ENCODE assay signal across 22 cellular contexts in genomic region chr18:10950080-10950875, GRCh38.
"Had no signal": no experiment of that assay in that cellular context is flagged by ENCODE, and none has a peak within 500 bp of the region (broad histone marks: within the 10 kb centered on the region; RNA-seq: fewer than 3 reads in every experiment).

No MANE protein-coding gene starts in this region.

- H3K27ac ChIP-seq: ovary, tibial artery had no signal

- H3K27ac Mint-ChIP-seq: activated CD4-positive, alpha-beta memory T cell treated with anti-CD3 and anti-CD28 coated beads, Interleukin-2, amount 10 ng/mL, durations not matched to agents 7 days and 5 days; activated CD8-positive, alpha-beta memory T cell treated with anti-CD3 and anti-CD28 coated beads, Interleukin-2, amount 10 ng/mL, durations not matched to agents 7 days and 5 days; activated naive CD4-positive, alpha-beta T cell treated with anti-CD3 and anti-CD28 coated beads, Interleukin-2, amount 10 ng/mL, durations not matched to agents 7 days and 5 days; dendritic cell treated with granulocyte-macrophage colony-stimulating factor and Interleukin-4, amounts not matched to agents 40 ng/mL and 50 ng/mL, for 4 days; natural killer cell treated with Interleukin-12 subunit alpha and Interleukin-12 subunit beta and Interleukin-15 and Interleukin-18, amount 100 ng/mL, for 72 hours; stimulated activated naive CD8-positive, alpha-beta T cell treated with anti-CD3 and anti-CD28 coated beads, Interleukin-15, Interleukin-2, amounts not matched to agents 100 ng/mL and 50 ng/mL, for 24 hours; T-helper 17 cell had no signal

- H3K9me3 ChIP-seq: ovary had no signal

- DNase-seq: activated CD4-positive, alpha-beta memory T cell treated with anti-CD3 and anti-CD28 coated beads, Interleukin-2, amount 10 ng/mL, durations not matched to agents 7 days and 5 days; activated CD4-positive, alpha-beta T cell treated with anti-CD3 and anti-CD28 coated beads for 48 hours; activated CD4-positive, CD25-positive, alpha-beta regulatory T cell; activated CD8-positive, alpha-beta memory T cell treated with anti-CD3 and anti-CD28 coated beads, Interleukin-2, amount 10 ng/mL, durations not matched to agents 7 days and 5 days; activated effector memory CD4-positive, alpha-beta T cell treated with anti-CD3 and anti-CD28 coated beads, Interleukin-2, amount 50 U/mL, for 16 hours; activated naive CD4-positive, alpha-beta T cell treated with anti-CD3 and anti-CD28 coated beads, Interleukin-2, amount 10 ng/mL, durations not matched to agents 7 days and 5 days; activated T-cell treated with anti-CD3 and anti-CD28 coated beads for 4 hours; amygdala; effector CD8-positive, alpha-beta T cell; foreskin melanocyte; hypothalamus; left ventricle myocardium superior; mammary epithelial cell; ovary; right cardiac atrium; substantia nigra; T-helper 17 cell; tibial artery had no signal

- H3K4me1 ChIP-seq: tibial artery had no signal

- H3K27me3 ChIP-seq: ovary, tibial artery had no signal

- H3K4me3 Mint-ChIP-seq: activated CD4-positive, alpha-beta memory T cell treated with anti-CD3 and anti-CD28 coated beads, Interleukin-2, amount 10 ng/mL, durations not matched to agents 7 days and 5 days; activated CD8-positive, alpha-beta memory T cell treated with anti-CD3 and anti-CD28 coated beads, Interleukin-2, amount 10 ng/mL, durations not matched to agents 7 days and 5 days; activated naive CD4-positive, alpha-beta T cell treated with anti-CD3 and anti-CD28 coated beads, Interleukin-2, amount 10 ng/mL, durations not matched to agents 7 days and 5 days; dendritic cell treated with granulocyte-macrophage colony-stimulating factor and Interleukin-4, amounts not matched to agents 40 ng/mL and 50 ng/mL, for 4 days; natural killer cell treated with Interleukin-12 subunit alpha and Interleukin-12 subunit beta and Interleukin-15 and Interleukin-18, amount 100 ng/mL, for 72 hours; stimulated activated naive CD8-positive, alpha-beta T cell treated with anti-CD3 and anti-CD28 coated beads, Interleukin-15, Interleukin-2, amounts not matched to agents 100 ng/mL and 50 ng/mL, for 24 hours; T-helper 17 cell had no signal

- H3K4me3 ChIP-seq: ovary, tibial artery had no signal

- ATAC-seq: activated CD8-positive, alpha-beta memory T cell treated with anti-CD3 and anti-CD28 coated beads, Interleukin-2, amount 10 ng/mL, durations not matched to agents 7 days and 5 days; esophagus mucosa; left ventricle myocardium superior; natural killer cell treated with Interleukin-12 subunit alpha and Interleukin-12 subunit beta and Interleukin-15 and Interleukin-18, amount 100 ng/mL, for 72 hours; right cardiac atrium; T-helper 17 cell had no signal

- H3K36me3 Mint-ChIP-seq: activated naive CD4-positive, alpha-beta T cell treated with anti-CD3 and anti-CD28 coated beads, Interleukin-2, amount 10 ng/mL, durations not matched to agents 7 days and 5 days had no signal

- H3K4me1 Mint-ChIP-seq: activated CD4-positive, alpha-beta memory T cell treated with anti-CD3 and anti-CD28 coated beads, Interleukin-2, amount 10 ng/mL, durations not matched to agents 7 days and 5 days; activated CD8-positive, alpha-beta memory T cell treated with anti-CD3 and anti-CD28 coated beads, Interleukin-2, amount 10 ng/mL, durations not matched to agents 7 days and 5 days; activated naive CD4-positive, alpha-beta T cell treated with anti-CD3 and anti-CD28 coated beads, Interleukin-2, amount 10 ng/mL, durations not matched to agents 7 days and 5 days; T-helper 17 cell had no signal

- H3K27me3 Mint-ChIP-seq: activated CD4-positive, alpha-beta memory T cell treated with anti-CD3 and anti-CD28 coated beads, Interleukin-2, amount 10 ng/mL, durations not matched to agents 7 days and 5 days; activated CD8-positive, alpha-beta memory T cell treated with anti-CD3 and anti-CD28 coated beads, Interleukin-2, amount 10 ng/mL, durations not matched to agents 7 days and 5 days; activated naive CD4-positive, alpha-beta T cell treated with anti-CD3 and anti-CD28 coated beads, Interleukin-2, amount 10 ng/mL, durations not matched to agents 7 days and 5 days; dendritic cell treated with granulocyte-macrophage colony-stimulating factor and Interleukin-4, amounts not matched to agents 40 ng/mL and 50 ng/mL, for 4 days; natural killer cell treated with Interleukin-12 subunit alpha and Interleukin-12 subunit beta and Interleukin-15 and Interleukin-18, amount 100 ng/mL, for 72 hours; stimulated activated naive CD8-positive, alpha-beta T cell treated with anti-CD3 and anti-CD28 coated beads, Interleukin-15, Interleukin-2, amounts not matched to agents 100 ng/mL and 50 ng/mL, for 24 hours had no signal

- H3K36me3 ChIP-seq: ovary, tibial artery had no signal
